ENCODE assay signal across 1 cellular context in genomic region chr12:21647179-21647578, GRCh38.
TF ChIP-seq lines count a peak whose summit lies in the region.

No MANE protein-coding gene starts in this region.

TF ChIP-seq in H1, 55 proteins besides CTCF, POLR2A, EP300 and RAD21:
- TF ChIP-seq E2F6 (IDR thresholded peaks at IDR 0.05) = no peak
- no peak for TF ChIP-seq TCF12 (IDR thresholded peaks at IDR 0.05; ENCODE audit: low read depth, low read length)
- TF ChIP-seq CEBPB (IDR thresholded peaks at IDR 0.05; ENCODE audit: low read depth, low read length) = no peak
- no peak for TF ChIP-seq YY1 (IDR thresholded peaks at IDR 0.05; ENCODE audit: low read depth, low read length)
- no peak for TF ChIP-seq CREB1 (IDR thresholded peaks at IDR 0.05)
- TF ChIP-seq FOSL1 (IDR thresholded peaks at IDR 0.05; ENCODE audit: insufficient read depth, low read depth, low read length) = no peak
- TF ChIP-seq RNF2 (IDR thresholded peaks at IDR 0.05; ENCODE audit: borderline replicate concordance, low read depth, low read length, missing control alignments, poor library complexity, severe bottlenecking) = no peak
- no peak for TF ChIP-seq SP4 (IDR thresholded peaks at IDR 0.05; ENCODE audit: low read length)
- TF ChIP-seq BACH1 (IDR thresholded peaks at IDR 0.05; ENCODE audit: low read length) = no peak
- TF ChIP-seq TAF1 (IDR thresholded peaks at IDR 0.05; ENCODE audit: low read depth, low read length) = no peak
- no peak for TF ChIP-seq KDM5A (IDR thresholded peaks at IDR 0.05; ENCODE audit: low read length)
- no peak; the same call in 1 of the 2 replicates for TF ChIP-seq POLR2AphosphoS5 (IDR thresholded peaks at IDR 0.05; ENCODE audit: low read depth, low read length)
- TF ChIP-seq BCL11A (IDR thresholded peaks at IDR 0.05; ENCODE audit: low read depth in 2 of 2, low read length in 2 of 2) = no peak
- TF ChIP-seq, protein P1, sequence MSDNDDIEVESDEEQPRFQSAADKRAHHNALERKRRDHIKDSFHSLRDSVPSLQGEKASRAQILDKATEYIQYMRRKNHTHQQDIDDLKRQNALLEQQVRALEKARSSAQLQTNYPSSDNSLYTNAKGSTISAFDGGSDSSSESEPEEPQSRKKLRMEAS (IDR thresholded peaks at IDR 0.05) = no peak
- TF ChIP-seq TAF7 (optimal IDR thresholded peaks at IDR 0.05; ENCODE audit: borderline replicate concordance, low read depth, low read length) = no peak
- no peak for TF ChIP-seq TEAD4 (IDR thresholded peaks at IDR 0.05; ENCODE audit: low read depth, low read length)
